Comparison of ENCODE assay signal across 13 cellular contexts in the genomic region with DNA sequence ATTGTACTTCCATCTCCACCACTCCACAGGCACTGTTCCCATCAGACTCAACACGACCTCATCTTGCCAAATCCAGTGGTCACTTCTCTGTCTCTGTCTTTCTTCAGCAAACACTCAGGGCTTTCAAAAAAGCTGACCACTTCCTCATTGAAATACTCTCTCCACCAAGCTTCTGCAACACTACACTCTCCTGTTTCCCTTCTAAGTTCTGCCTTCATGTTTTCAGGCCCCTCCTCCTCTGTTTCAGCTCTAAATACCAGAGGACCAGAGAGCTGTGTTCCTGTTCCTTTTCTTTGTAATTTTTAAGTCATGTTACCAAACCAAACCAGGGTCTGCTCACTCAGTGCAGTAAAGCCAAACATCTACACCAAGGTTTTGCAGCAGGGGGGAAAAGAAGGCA. TPM values are rescaled to one million over a fixed set of nuclear protein-coding genes. Genes with fewer than 3 reads are reported as not detected.
DNase-seq lines count a peak whose midpoint lies in the region; TF ChIP-seq lines count a peak whose summit lies in the region.
"Had no signal": no experiment of that assay in that cellular context is flagged by ENCODE, and none has a peak within 500 bp of the region (broad histone marks: within the 10 kb centered on the region; RNA-seq: fewer than 3 reads in every experiment).

No MANE protein-coding gene starts in this region.

- H3K9me3 ChIP-seq in ascending aorta = no peaks in the 10 kb centered on the region
- H3K9me3 ChIP-seq: SK-N-SH, thyroid gland had no signal

- no peaks in the 10 kb centered on the region for H3K36me3 ChIP-seq in ascending aorta
- H3K36me3 ChIP-seq: thyroid gland had no signal

- intact Hi-C loops in ascending aorta (cut with DNase I) = no loop called here

- no peaks in the 10 kb centered on the region for H3K4me1 ChIP-seq in ascending aorta
- H3K4me1 ChIP-seq: thyroid gland had no signal

- H3K27me3 ChIP-seq in ascending aorta = no peaks in the 10 kb centered on the region
- H3K27me3 ChIP-seq: thyroid gland had no signal

- in situ Hi-C loops in astrocyte of the spinal cord (cut with HindIII; ENCODE audit: low sequenced_read_pairs) = no loop called here

- DNase-seq in EH (ENCODE audit: low read depth) (peak; percentile 1), HT1080 (ENCODE audit: low read depth) (peak; percentile 37), astrocyte of the spinal cord (ENCODE audit: low read depth, low spot score) (peak; percentile 6), midbrain (lab: John Stamatoyannopoulos, UW) (peak; percentile 38), A172 (ENCODE audit: low spot score) (no peak), ascending aorta (ENCODE audit: low spot score in 2 of 2) (no peak), NCI-H526 treated with DMSO at 0.1 percent for 48 hours (lab: John Stamatoyannopoulos, UW) (no peak)
- no peak for DNase-seq in activated CD8-positive, alpha-beta memory T cell treated with anti-CD3 and anti-CD28 coated beads, Interleukin-2, amount 50 U/mL, for 4 hours
- DNase-seq: cerebellar nuclear complex, DMS153, SK-N-SH, thyroid gland had no signal

- H3K27ac ChIP-seq in ascending aorta = no peak overlapping the region

- H3K4me3 ChIP-seq in astrocyte of the spinal cord (ENCODE audit: low read depth, low read length) (no peak overlapping the region), ascending aorta (no peak overlapping the region)
- H3K4me3 ChIP-seq: thyroid gland had no signal

- TF ChIP-seq CTCF in astrocyte of the spinal cord (IDR thresholded peaks at IDR 0.05; ENCODE audit: low read depth, low read length) (no peak), ascending aorta (IDR thresholded peaks at IDR 0.05) (no peak)

RNA-seq across cellular contexts. Expression of a gene that starts 33.8 kb away (rescaled TPM):
- total RNA-seq in HT1080 (2014; rRNA removed; shearing (Covaris generic)) = 2.3 TPM in 1 of 2 replicates, not detected in the other
- 0.02 TPM in 2 replicates for polyA plus RNA-seq in HT1080 (2015; cell fraction: cytosol; rRNA removed)
- polyA plus RNA-seq in HT1080 (2015; cell fraction: nucleus; rRNA removed) = 0.26 TPM in 1 of 2 replicates, not detected in the other
- not detected in 2 replicates for total RNA-seq in A172 (2014; rRNA removed; shearing (Covaris generic))
- total RNA-seq in ascending aorta = 0.43 TPM
- total RNA-seq: neural crest cell had no signal

Comparison
In these comparisons a context has a peak if more than half of its experiments do, and no peak if none do; other contexts are left out.
1. DNase-seq: peak in EH (single experiment), HT1080 (single experiment), astrocyte of the spinal cord (single experiment) and midbrain (single experiment); none in activated CD8-positive, alpha-beta memory T cell treated with anti-CD3 and anti-CD28 coated beads, Interleukin-2, amount 50 U/mL, for 4 hours (single experiment), A172 (single experiment), ascending aorta (0 of 2) and NCI-H526 treated with DMSO at 0.1 percent for 48 hours (single experiment).